Comparison of ENCODE assay signal across 8 cellular contexts in the genomic region with DNA sequence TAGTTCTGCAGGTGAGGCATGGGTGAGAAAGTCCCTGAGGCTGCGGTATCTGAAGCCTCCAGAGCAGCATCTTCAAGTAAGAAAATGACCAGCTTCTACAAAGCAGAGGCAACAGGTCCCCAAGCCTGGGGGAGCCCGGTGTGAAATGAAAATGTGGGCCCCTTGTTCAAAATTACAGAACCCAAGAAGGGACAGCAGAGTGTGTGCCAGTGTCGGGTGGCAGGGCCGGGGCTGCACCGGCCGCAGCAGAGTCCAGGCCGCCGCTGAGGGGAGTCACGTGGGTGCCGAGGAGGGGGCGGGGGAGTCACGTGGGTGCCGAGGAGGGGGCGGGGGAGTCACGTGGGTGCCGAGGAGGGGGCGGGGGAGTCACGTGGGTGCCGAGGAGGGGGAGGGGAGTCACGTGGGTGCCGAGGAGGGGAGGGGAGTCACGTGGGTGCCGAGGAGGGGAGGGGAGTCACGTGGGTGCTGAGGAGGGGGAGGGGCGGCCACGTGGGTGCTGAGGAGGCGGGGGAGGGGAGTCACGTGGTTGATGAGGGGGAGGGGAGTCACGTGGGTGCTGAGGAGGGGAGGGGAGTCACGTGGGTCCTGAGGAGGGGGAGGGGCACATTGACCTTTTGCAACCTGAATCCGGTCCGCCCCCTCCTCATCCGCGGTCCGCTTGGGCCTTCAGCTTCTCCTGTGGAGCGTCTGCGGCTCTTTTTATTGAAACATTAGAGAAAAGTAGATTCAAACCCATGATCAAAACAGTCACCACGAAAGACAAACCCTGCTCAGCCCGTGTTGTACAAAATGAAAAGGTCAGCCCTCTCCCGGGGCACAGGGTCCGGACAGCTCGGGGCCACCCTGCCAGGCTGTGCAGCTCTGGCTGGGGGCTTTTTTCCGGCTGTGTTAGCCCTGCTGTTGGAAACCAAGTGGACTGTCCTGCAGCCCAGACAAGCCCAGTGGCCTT. TPM values are rescaled to one million over a fixed set of nuclear protein-coding genes. Genes with fewer than 3 reads are reported as not detected.
A peak's percentile ranks its signal among the peaks of the same experiment; 100 is the strongest.
DNase-seq lines count a peak whose midpoint lies in the region; ATAC-seq, FAIRE-seq and TF ChIP-seq lines count a peak whose summit lies in the region.

No MANE protein-coding gene starts in this region.

- no peak overlapping the region for H3K4me3 Mint-ChIP-seq in astrocyte (ENCODE audit: unreplicated experiment)

- no peaks in the 10 kb centered on the region for H3K9me2 ChIP-seq in MM.1S (replicated peaks; ENCODE audit: insufficient read depth, low read length)

- no peaks in the 10 kb centered on the region for H3K27me3 ChIP-seq in astrocyte (ENCODE audit: insufficient read depth, low read length)
- no peaks in the 10 kb centered on the region for H3K27me3 ChIP-seq in parathyroid adenoma (ENCODE audit: control insufficient read depth, insufficient read depth, low read length)
- H3K27me3 ChIP-seq in MM.1S (replicated peaks; ENCODE audit: insufficient read depth, low read length), result no peaks in the 10 kb centered on the region

- H3K4me2 ChIP-seq in astrocyte (ENCODE audit: low read length), result no peak overlapping the region
- H3K4me2 ChIP-seq in parathyroid adenoma (ENCODE audit: low read length), result no peak overlapping the region
- no peak overlapping the region for H3K4me2 ChIP-seq in MM.1S (ENCODE audit: low read depth, low read length)

- TF ChIP-seq CTCF in astrocyte (IDR thresholded peaks at IDR 0.05; ENCODE audit: insufficient read depth, low read depth, low read length), result no peak
- TF ChIP-seq CTCF in parathyroid adenoma (IDR thresholded peaks at IDR 0.05), result no peak
- no peak for TF ChIP-seq CTCF in MM.1S (IDR thresholded peaks at IDR 0.05; ENCODE audit: low read length)

- H3K9ac ChIP-seq in astrocyte (ENCODE audit: low read length), result no peak overlapping the region
- no peak overlapping the region for H3K9ac ChIP-seq in parathyroid adenoma
- H3K9ac ChIP-seq in MM.1S (ENCODE audit: low read length), result no peak overlapping the region

- peaks cover 25% of the 10 kb centered on the region for H3K27me3 Mint-ChIP-seq in astrocyte (ENCODE audit: low read depth, unreplicated experiment)

- H3K79me2 ChIP-seq in astrocyte (ENCODE audit: insufficient read depth, low read length) (no peaks in the 10 kb centered on the region), parathyroid adenoma (no peaks in the 10 kb centered on the region), MM.1S (ENCODE audit: low read length) (no peaks in the 10 kb centered on the region)

- no peaks in the 10 kb centered on the region for H3K4me1 Mint-ChIP-seq in astrocyte (ENCODE audit: low read depth, unreplicated experiment)

- peak overlapping the region; percentile 56 for H2AFZ ChIP-seq in astrocyte (ENCODE audit: low read depth, low read length)
- H2AFZ ChIP-seq in parathyroid adenoma, result peak overlapping the region; percentile 95
- H2AFZ ChIP-seq in MM.1S (ENCODE audit: low read length), result no peak overlapping the region

- H3K27ac ChIP-seq in astrocyte (ENCODE audit: low read depth, low read length) (no peak overlapping the region), parathyroid adenoma (peak overlapping the region; percentile 63), MM.1S (ENCODE audit: low read length) (no peak overlapping the region)

- no peak for FAIRE-seq in astrocyte (lab: Jason Lieb, UNC)

- no peak overlapping the region for H3K27ac Mint-ChIP-seq in astrocyte (ENCODE audit: unreplicated experiment)

- no peaks in the 10 kb centered on the region for H4K20me1 ChIP-seq in astrocyte (ENCODE audit: insufficient read depth, low read length)
- no peaks in the 10 kb centered on the region for H4K20me1 ChIP-seq in MM.1S (ENCODE audit: insufficient read depth, low read length)

- H3K4me3 ChIP-seq in astrocyte (ENCODE audit: insufficient read depth, low read depth, low read length) (no peak overlapping the region), parathyroid adenoma (ENCODE audit: low read depth, low read length) (no peak overlapping the region), MM.1S (ENCODE audit: low read length) (no peak overlapping the region)

- ATAC-seq in left ventricle myocardium superior, result no peak

- no peaks in the 10 kb centered on the region for H3K36me3 ChIP-seq in astrocyte (ENCODE audit: insufficient read depth, low read length)
- H3K36me3 ChIP-seq in parathyroid adenoma (ENCODE audit: control insufficient read depth, insufficient read depth, low read length), result no peaks in the 10 kb centered on the region
- H3K36me3 ChIP-seq in MM.1S (replicated peaks; ENCODE audit: insufficient read depth, low read length), result no peaks in the 10 kb centered on the region

- H3K9me3 ChIP-seq in astrocyte (ENCODE audit: insufficient read depth, low read depth, low read length) (no peaks in the 10 kb centered on the region), parathyroid adenoma (ENCODE audit: control insufficient read depth, low read length) (no peaks in the 10 kb centered on the region), MM.1S (replicated peaks; ENCODE audit: insufficient read depth, low read length) (no peaks in the 10 kb centered on the region)

- intact Hi-C loops in left ventricle myocardium superior (cut with micrococcal nuclease), result no loop called here

- no peaks in the 10 kb centered on the region for H3K9me3 Mint-ChIP-seq in astrocyte (ENCODE audit: unreplicated experiment)

- DNase-seq in DMS53 (lab: John Stamatoyannopoulos, UW) (peak; percentile 96), HuH-7.5 (ENCODE audit: low spot score) (peak; percentile 64), RPMI7951 (ENCODE audit: low read depth) (peak; percentile 28), astrocyte (ENCODE audit: low read depth) (peak; percentile 3), MM.1S (no peak), AML-193 (lab: John Stamatoyannopoulos, UW) (no peak), left ventricle myocardium superior (no peak)

- no peaks in the 10 kb centered on the region for H3K4me1 ChIP-seq in astrocyte (ENCODE audit: insufficient read depth, low read length)
- H3K4me1 ChIP-seq in parathyroid adenoma, result no peaks in the 10 kb centered on the region
- H3K4me1 ChIP-seq in MM.1S (ENCODE audit: low read length), result peaks cover 6% of the 10 kb centered on the region

- H3K36me3 Mint-ChIP-seq in astrocyte (ENCODE audit: low read depth, unreplicated experiment), result no peaks in the 10 kb centered on the region

- H3F3A ChIP-seq in MM.1S (ENCODE audit: insufficient read depth, low read length), result no peaks in the 10 kb centered on the region

RNA-seq across cellular contexts. Expression of a gene that starts 10.4 kb away (rescaled TPM):
- total RNA-seq in RPMI7951 (2014; rRNA removed; shearing (Covaris generic)), result 0.48 TPM in 1 of 2 replicates, not detected in the other
- total RNA-seq in astrocyte, result not detected in 2 replicates
- 2.1 TPM for total RNA-seq in left ventricle myocardium superior

RNA-seq across cellular contexts. Expression of a gene that starts 30.2 kb away (rescaled TPM):
- 2,566 and 3,002 TPM in 2 replicates for total RNA-seq in RPMI7951 (2014; rRNA removed; shearing (Covaris generic))
- 998 and 1,163 TPM in 2 replicates for total RNA-seq in astrocyte
- 574 TPM for total RNA-seq in left ventricle myocardium superior

RNA-seq across cellular contexts. Expression of a gene that starts 47.2 kb away (rescaled TPM):
- 24.9 and 29.3 TPM in 2 replicates for total RNA-seq in RPMI7951 (2014; rRNA removed; shearing (Covaris generic))
- total RNA-seq in astrocyte, result 32.6 and 35.5 TPM in 2 replicates
- total RNA-seq in left ventricle myocardium superior, result 22.9 TPM

RNA-seq across cellular contexts. Expression of a gene that starts 52.7 kb away (rescaled TPM):
- total RNA-seq in RPMI7951 (2014; rRNA removed; shearing (Covaris generic)), result not detected in 2 replicates
- total RNA-seq in astrocyte (not detected in 2 replicates), left ventricle myocardium superior (not detected)

Comparison
In these comparisons a context has a peak if more than half of its experiments do, and no peak if none do; other contexts are left out.
1. DNase-seq: peak in DMS53 (single experiment), HuH-7.5 (single experiment), RPMI7951 (single experiment) and astrocyte (single experiment); none in MM.1S (single experiment), AML-193 (0 of 2) and left ventricle myocardium superior (single experiment).